10 cellular contexts compared by ENCODE assay signal in the genomic region with DNA sequence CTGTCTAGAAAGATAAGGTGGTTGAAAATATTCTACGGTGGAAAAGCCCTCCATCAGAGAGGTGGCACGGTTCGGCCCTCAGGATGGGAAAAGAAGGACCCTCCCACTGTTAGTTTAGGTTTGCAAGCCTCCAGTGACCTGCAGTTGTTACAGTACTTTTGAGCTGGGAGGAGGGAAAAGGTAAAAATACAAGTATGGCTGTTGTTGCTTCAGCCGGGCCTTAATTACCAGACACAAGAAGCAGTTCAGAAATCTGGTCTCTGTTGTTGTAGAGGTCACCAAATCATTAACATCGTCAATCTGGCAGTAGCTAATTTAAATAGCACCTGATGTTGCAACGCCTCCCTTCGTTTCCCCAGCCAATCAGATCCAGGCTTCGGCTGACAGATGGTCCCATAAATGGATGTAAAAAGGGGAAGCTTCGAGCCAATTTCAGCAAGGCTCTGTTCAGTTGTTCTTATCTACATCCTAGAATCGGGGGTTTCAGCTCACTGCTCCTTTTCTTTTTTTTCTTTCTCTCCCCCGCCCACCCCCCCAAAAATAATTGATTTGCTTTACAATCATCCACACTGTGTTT. TPM values are rescaled to one million over a fixed set of nuclear protein-coding genes. Genes with fewer than 3 reads are reported as not detected.
DNase-seq lines count a peak whose midpoint lies in the region; ATAC-seq and TF ChIP-seq lines count a peak whose summit lies in the region.
"Had no signal": no experiment of that assay in that cellular context is flagged by ENCODE, and none has a peak within 500 bp of the region (broad histone marks: within the 10 kb centered on the region; RNA-seq: fewer than 3 reads in every experiment).

A gene (plus strand): TSS at position 424 of the 577 bp plus-strand sequence. CDS start 270 bp downstream, outside the sequence.

- TF ChIP-seq POLR2A in esophagus muscularis mucosa (IDR thresholded peaks at IDR 0.05; ENCODE audit: low read depth), result no peak

- no peaks in the 10 kb centered on the region for H3K79me2 ChIP-seq in Loucy (ENCODE audit: insufficient read depth, low read length)

- H3K9me2 ChIP-seq in Loucy (replicated peaks; ENCODE audit: low read depth, low read length), result no peaks in the 10 kb centered on the region

- H3K9me3 Mint-ChIP-seq in brain, result no peaks in the 10 kb centered on the region
- no peaks in the 10 kb centered on the region for H3K9me3 Mint-ChIP-seq in progenitor cell of endocrine pancreas (ENCODE audit: low read depth)

- no peak within 1 kb of the TSS for H3K27ac ChIP-seq in esophagus muscularis mucosa (replicated peaks in 1 of 4)

- DNase-seq in NCI-H446 (lab: John Stamatoyannopoulos, UW) (peak; percentile 67 to 80), progenitor cell of endocrine pancreas (ENCODE audit: low spot score, unreplicated experiment) (no peak), esophagus muscularis mucosa (ENCODE audit: extremely low spot score) (no peak)
- DNase-seq: erythroblast; Right ventricle myocardium superior; stimulated activated CD4-positive, alpha-beta T cell treated with anti-CD3 and anti-CD28 coated beads, Interleukin-2, amount 100 ng/mL, for 48 hours had no signal

- peak within 1 kb of the TSS; percentile 98 to 99 (median 99) for H3K27ac Mint-ChIP-seq in brain
- H3K27ac Mint-ChIP-seq in progenitor cell of endocrine pancreas, result no peak within 1 kb of the TSS

- H3K27me3 ChIP-seq in Loucy (ENCODE audit: insufficient read depth, low read length, poor library complexity, severe bottlenecking) (no peaks in the 10 kb centered on the region), esophagus muscularis mucosa (peaks cover 0 to 48% (median 0%) of the 10 kb centered on the region in 4 donors)

- ATAC-seq in HG02970 (IDR thresholded peaks at IDR 0.05; ENCODE audit: low FRiP score, unreplicated experiment) (no peak), HG03196 (IDR thresholded peaks at IDR 0.05; ENCODE audit: unreplicated experiment) (no peak)

- H3F3A ChIP-seq in Loucy (ENCODE audit: low read depth), result no peaks in the 10 kb centered on the region

- H3K27me3 Mint-ChIP-seq in brain (peaks cover 16% of the 10 kb centered on the region), progenitor cell of endocrine pancreas (no peaks in the 10 kb centered on the region)

- H3K9me3 ChIP-seq in Loucy (ENCODE audit: insufficient read depth, low read depth, low read length) (no peaks in the 10 kb centered on the region), esophagus muscularis mucosa (no peaks in the 10 kb centered on the region)

- H2AFZ ChIP-seq in Loucy (ENCODE audit: low read length), result peak within 1 kb of the TSS; percentile 52

- no peaks in the 10 kb centered on the region for H4K20me1 ChIP-seq in Loucy (ENCODE audit: insufficient read depth, low read length, poor library complexity, severe bottlenecking)

- no peak for TF ChIP-seq EP300 in esophagus muscularis mucosa (IDR thresholded peaks at IDR 0.05)

- H3K4me3 ChIP-seq in Loucy (ENCODE audit: low read length, poor library complexity, severe bottlenecking), result peak within 1 kb of the TSS; percentile 63
- no peak within 1 kb of the TSS for H3K4me3 ChIP-seq in esophagus muscularis mucosa

- H3K36me3 Mint-ChIP-seq in brain, result no peaks in the 10 kb centered on the region
- H3K36me3 Mint-ChIP-seq in progenitor cell of endocrine pancreas (ENCODE audit: insufficient read depth), result no peaks in the 10 kb centered on the region

- TF ChIP-seq CTCF in Loucy (conservative IDR thresholded peaks at IDR 0.05; ENCODE audit: low read length) (no peak), brain (conservative IDR thresholded peaks at IDR 0.05) (no peak), progenitor cell of endocrine pancreas (IDR thresholded peaks at IDR 0.05; ENCODE audit: unreplicated experiment) (no peak), esophagus muscularis mucosa (IDR thresholded peaks at IDR 0.05) (no peak)

- H3K4me1 ChIP-seq in Loucy (ENCODE audit: insufficient read depth, low read length, poor library complexity, severe bottlenecking) (peaks cover 6% of the 10 kb centered on the region), esophagus muscularis mucosa (peaks cover 0 to 12% (median 4%) of the 10 kb centered on the region in 4 donors)

- H3K4me2 ChIP-seq in Loucy (ENCODE audit: low read depth, low read length, poor library complexity, severe bottlenecking), result peak within 1 kb of the TSS; percentile 74

- no peak within 1 kb of the TSS for H3K9ac ChIP-seq in Loucy (ENCODE audit: low read depth, low read length, poor library complexity, severe bottlenecking)

- WGBS in esophagus muscularis mucosa, result 42% methylated on average over 11 of the region's 11 CpGs

- intact Hi-C loops in esophagus muscularis mucosa (cut with DNase I), result no loop called here

- H3K36me3 ChIP-seq in Loucy (ENCODE audit: insufficient read depth, low read length), result no peaks in the 10 kb centered on the region
- H3K36me3 ChIP-seq in esophagus muscularis mucosa, result no peaks in the 10 kb centered on the region

- H3K4me1 Mint-ChIP-seq in brain (peaks cover 94% of the 10 kb centered on the region), progenitor cell of endocrine pancreas (ENCODE audit: low read depth) (peaks cover 42% of the 10 kb centered on the region)

- H3K4me3 Mint-ChIP-seq in brain (peak within 1 kb of the TSS; percentile 88 to 94 (median 92)), progenitor cell of endocrine pancreas (ENCODE audit: low read depth) (peak within 1 kb of the TSS; percentile 58)

RNA-seq across cellular contexts. Expression of the gene that starts here (rescaled TPM):
- polyA plus RNA-seq in brain (ENCODE audit: insufficient read depth, low read depth, low replicate concordance), result 88.9 TPM
- total RNA-seq in progenitor cell of endocrine pancreas (3.6 and 4.4 TPM in 2 replicates), esophagus muscularis mucosa (1 to 10 TPM in 2 of 4 donors, under 1 TPM in 2; 0.40 to 2.2 (median 1.1) TPM)
- total RNA-seq: Right ventricle myocardium superior had no signal

Comparison
In these comparisons a context has a peak if more than half of its experiments do, and no peak if none do; other contexts are left out.
1. DNase-seq: peak in NCI-H446 (2 of 2); none in progenitor cell of endocrine pancreas (single experiment) and esophagus muscularis mucosa (single experiment).